Comparison of ENCODE assay signal across 1 cellular context in the genomic region with DNA sequence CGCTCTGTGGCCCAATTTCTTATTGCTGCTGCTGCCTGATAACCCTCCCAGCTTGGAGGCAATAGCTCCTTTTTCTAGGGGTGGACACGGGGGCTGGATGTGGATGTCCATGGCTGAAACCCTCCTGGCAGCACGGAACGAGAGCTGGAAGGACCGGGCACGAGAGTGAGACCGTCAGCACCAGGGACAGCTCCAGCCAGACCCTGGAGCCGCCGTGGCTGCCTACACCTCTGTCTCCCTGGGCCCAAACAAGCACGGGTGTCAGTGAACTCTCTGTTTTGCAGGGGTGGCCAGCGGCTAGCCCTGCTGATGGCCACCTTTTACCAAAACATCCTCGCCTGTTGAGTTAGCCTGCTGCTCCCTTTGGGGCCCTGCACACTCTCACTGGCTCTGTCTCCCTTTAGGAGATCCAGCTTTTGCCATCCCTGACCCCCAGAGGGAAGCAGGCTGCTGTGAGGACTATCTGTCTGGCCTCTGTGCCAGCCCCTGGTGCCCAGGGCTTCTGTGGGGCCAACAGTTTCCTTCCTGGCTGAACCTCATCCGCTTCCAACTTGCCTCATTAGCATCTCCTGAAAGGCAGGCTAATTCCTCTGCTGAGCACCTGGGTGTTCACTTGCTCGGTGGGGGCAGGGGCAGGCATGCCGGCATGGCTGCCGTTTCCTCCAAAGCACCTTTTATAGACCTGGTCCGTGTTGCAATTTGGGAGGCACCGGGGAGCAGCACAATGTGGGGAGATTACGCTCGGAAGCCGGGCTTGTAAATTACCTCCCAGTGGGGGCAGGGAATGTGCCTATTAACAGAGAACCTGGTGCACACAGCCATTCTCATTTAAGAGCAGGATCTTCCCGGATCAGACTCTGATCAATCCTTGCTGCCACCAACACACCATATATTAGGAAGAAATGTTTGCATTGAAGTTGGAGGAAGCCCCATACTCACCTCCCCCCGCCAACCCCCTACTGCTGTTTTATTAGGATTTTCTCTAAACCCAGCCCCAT.
A peak's percentile ranks its signal among the peaks of the same experiment; 100 is the strongest.
TF ChIP-seq lines count a peak whose summit lies in the region.

No MANE protein-coding gene starts in this region.

TF ChIP-seq in HEK293, 187 proteins besides CTCF, POLR2A, EP300 and RAD21 (continued from another document):
- TF ChIP-seq, protein P1, sequence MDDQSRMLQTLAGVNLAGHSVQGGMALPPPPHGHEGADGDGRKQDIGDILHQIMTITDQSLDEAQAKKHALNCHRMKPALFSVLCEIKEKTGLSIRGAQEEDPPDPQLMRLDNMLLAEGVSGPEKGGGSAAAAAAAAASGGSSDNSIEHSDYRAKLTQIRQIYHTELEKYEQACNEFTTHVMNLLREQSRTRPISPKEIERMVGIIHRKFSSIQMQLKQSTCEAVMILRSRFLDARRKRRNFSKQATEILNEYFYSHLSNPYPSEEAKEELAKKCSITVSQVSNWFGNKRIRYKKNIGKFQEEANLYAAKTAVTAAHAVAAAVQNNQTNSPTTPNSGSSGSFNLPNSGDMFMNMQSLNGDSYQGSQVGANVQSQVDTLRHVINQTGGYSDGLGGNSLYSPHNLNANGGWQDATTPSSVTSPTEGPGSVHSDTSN (CRISPR knock-in tag; IDR thresholded peaks at IDR 0.05), result 0 out of 2 replicates have a peak, but pooled peaks have one; percentile 66
